Comparison of ENCODE assay signal across 18 cellular contexts in the genomic region with DNA sequence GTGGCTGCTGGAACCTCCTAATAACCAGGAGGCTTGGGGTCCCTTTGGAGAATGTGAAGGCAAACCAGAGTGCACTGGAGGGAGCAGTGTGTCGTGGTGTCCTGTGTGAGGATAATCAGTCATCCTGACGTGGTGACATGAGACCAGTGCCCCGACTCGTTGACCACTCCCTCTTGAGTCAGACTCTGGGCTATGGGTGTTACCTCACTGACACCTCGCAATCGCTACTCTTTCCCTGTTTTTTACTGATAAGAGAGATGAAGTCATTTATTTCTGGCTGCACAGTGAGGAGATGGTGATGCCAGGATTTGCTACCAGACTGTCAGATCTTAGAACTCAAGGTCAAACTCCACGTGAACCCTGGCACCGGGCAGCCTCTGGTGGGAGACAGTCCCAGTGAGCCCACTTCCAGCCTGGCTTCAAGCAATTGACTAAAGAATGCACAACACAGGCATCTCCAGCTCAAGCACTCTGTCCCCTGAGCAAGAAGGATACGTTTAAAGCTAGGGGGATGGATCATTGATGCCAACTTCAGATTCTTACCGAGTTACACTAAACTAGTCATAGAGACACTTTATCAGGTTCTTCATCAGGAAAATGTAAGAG. TPM values are rescaled to one million over a fixed set of nuclear protein-coding genes. Genes with fewer than 3 reads are reported as not detected.
DNase-seq lines count a peak whose midpoint lies in the region; ATAC-seq and TF ChIP-seq lines count a peak whose summit lies in the region.
"Had no signal": no experiment of that assay in that cellular context is flagged by ENCODE, and none has a peak within 500 bp of the region (broad histone marks: within the 10 kb centered on the region; RNA-seq: fewer than 3 reads in every experiment).

No MANE protein-coding gene starts in this region.

- H3K4me2 ChIP-seq in GM23338, result no peak overlapping the region

- H3F3A ChIP-seq in GM23338 (replicated peaks; ENCODE audit: low read depth), result no peaks in the 10 kb centered on the region

- TF ChIP-seq POLR2A in breast epithelium (IDR thresholded peaks at IDR 0.05) (no peak), transverse colon (IDR thresholded peaks at IDR 0.05) (no peak)

- H3K27ac Mint-ChIP-seq in MCF 10A (ENCODE audit: low read depth, unreplicated experiment) (no peak overlapping the region), GM23338 (no peak overlapping the region)

- in situ Hi-C loops in transverse colon (cut with MboI; ENCODE audit: low pct_ligation_motif_present in 1 of 4, low pct_unique_long_range_greater_than_20kb in 1 of 4, low sequenced_read_pairs in 3 of 4), result no loop called here

- TF ChIP-seq EP300 in transverse colon (IDR thresholded peaks at IDR 0.05; ENCODE audit: low read depth), result no peak

- ATAC-seq in GM23338, result no peak

- no peak overlapping the region for H3K4me3 Mint-ChIP-seq in MCF 10A (ENCODE audit: unreplicated experiment)
- no peak overlapping the region for H3K4me3 Mint-ChIP-seq in GM23338

- TF ChIP-seq CTCF in MCF 10A (IDR thresholded peaks at IDR 0.05; ENCODE audit: unreplicated experiment) (no peak), breast epithelium (IDR thresholded peaks at IDR 0.05) (no peak), colonic mucosa (IDR thresholded peaks at IDR 0.05) (no peak), transverse colon (IDR thresholded peaks at IDR 0.05) (no peak), GM23338 (conservative IDR thresholded peaks at IDR 0.05; ENCODE audit: low read depth in 2 of 2) (no peak)

- peaks cover 48% of the 10 kb centered on the region for H3K27me3 Mint-ChIP-seq in MCF 10A (ENCODE audit: insufficient read depth, unreplicated experiment)
- H3K27me3 Mint-ChIP-seq in GM23338 (ENCODE audit: insufficient read depth, low read depth, poor library complexity), result peaks cover 7% of the 10 kb centered on the region

- H3K4me1 ChIP-seq in breast epithelium, result no peaks in the 10 kb centered on the region
- H3K4me1 ChIP-seq in colonic mucosa, result no peaks in the 10 kb centered on the region
- H3K4me1 ChIP-seq in transverse colon, result no peaks in the 10 kb centered on the region
- no peaks in the 10 kb centered on the region for H3K4me1 ChIP-seq in GM23338 (ENCODE audit: insufficient read depth)
- H3K4me1 ChIP-seq: prostate gland, SJCRH30, suprapubic skin had no signal

- H2AFZ ChIP-seq in GM23338, result no peak overlapping the region

- no peak overlapping the region for H3K27ac ChIP-seq in breast epithelium
- H3K27ac ChIP-seq in colonic mucosa, result no peak overlapping the region
- no peak overlapping the region for H3K27ac ChIP-seq in transverse colon
- H3K27ac ChIP-seq in GM23338 (ENCODE audit: low read depth), result no peak overlapping the region
- H3K27ac ChIP-seq: prostate gland, SJCRH30, suprapubic skin had no signal

- H3K79me2 ChIP-seq in GM23338 (replicated peaks; ENCODE audit: insufficient read depth), result no peaks in the 10 kb centered on the region

- H3K36me3 ChIP-seq in breast epithelium (no peaks in the 10 kb centered on the region), colonic mucosa (no peaks in the 10 kb centered on the region), transverse colon (no peaks in the 10 kb centered on the region), GM23338 (ENCODE audit: insufficient read depth) (no peaks in the 10 kb centered on the region)
- H3K36me3 ChIP-seq: prostate gland, SJCRH30, suprapubic skin had no signal

- CTCF ChIA-PET in MCF 10A (lab: Yijun Ruan, JAX), result interaction anchor here (0.7 kb wide), 1 partner anchor 288 kb away, joined by 3 read pairs; no protein-coding TSS in a partner anchor

- no peaks in the 10 kb centered on the region for H3K9me2 ChIP-seq in GM23338 (ENCODE audit: insufficient read depth)

- H3K9me3 Mint-ChIP-seq in MCF 10A (ENCODE audit: unreplicated experiment) (peaks cover 7% of the 10 kb centered on the region), GM23338 (peaks cover 27% of the 10 kb centered on the region)

- DNase-seq in MCF 10A (ENCODE audit: unreplicated experiment) (peak; percentile 16), breast epithelium (ENCODE audit: low spot score in 2 of 2) (no peak), RKO (ENCODE audit: low spot score) (peak; percentile 34), colonic mucosa (peak; percentile 67), transverse colon (peak; percentile 47), GM23338 (ENCODE audit: low spot score) (no peak), AG20443 (ENCODE audit: low spot score) (no peak)
- no peak for DNase-seq in stimulated activated naive CD4-positive, alpha-beta T cell (lab: John Stamatoyannopoulos, UW)
- DNase-seq: AML-193, H7, KG1, NCI-H2029, NCI-H774, SJCRH30 had no signal

- 59% methylated on average over 10 of the region's 10 CpGs; no CpG with 5 or more reads in 1 of the 2 donors for WGBS in transverse colon (ENCODE audit: low coverage in 1 of 2), 2 donors

- H3K36me3 Mint-ChIP-seq in MCF 10A (ENCODE audit: insufficient read depth, unreplicated experiment), result peaks cover 5% of the 10 kb centered on the region
- H3K36me3 Mint-ChIP-seq in GM23338 (ENCODE audit: low read depth), result no peaks in the 10 kb centered on the region

- H3K9me3 ChIP-seq in breast epithelium (peaks cover 0 to 9% of the 10 kb centered on the region in 2 donors), colonic mucosa (peaks cover 3% of the 10 kb centered on the region), transverse colon (no peaks in the 10 kb centered on the region)
- H3K9me3 ChIP-seq: prostate gland had no signal

- POLR2A ChIA-PET in MCF 10A (lab: Yijun Ruan, JAX), result interaction anchor here (0.6 kb wide), 1 partner anchor 232 kb away, joined by 5 read pairs; no protein-coding TSS in a partner anchor

- no peaks in the 10 kb centered on the region for H4K20me1 ChIP-seq in GM23338 (replicated peaks; ENCODE audit: insufficient read depth)

- H3K9ac ChIP-seq in colonic mucosa (ENCODE audit: low read depth in 2 of 2, low read length in 2 of 2), result no peak overlapping the region

- BruUV-seq in MCF 10A (replicated peaks; lab: Mats Ljungman, UMichigan), result no TSS peak

- H3K4me1 Mint-ChIP-seq in MCF 10A (ENCODE audit: insufficient read depth, unreplicated experiment) (peaks cover 6% of the 10 kb centered on the region), GM23338 (no peaks in the 10 kb centered on the region)

- H3K27me3 ChIP-seq in breast epithelium (peaks cover 3 to 6% of the 10 kb centered on the region in 2 donors), colonic mucosa (no peaks in the 10 kb centered on the region), transverse colon (no peaks in the 10 kb centered on the region), GM23338 (ENCODE audit: insufficient read depth) (no peaks in the 10 kb centered on the region)
- H3K27me3 ChIP-seq: SJCRH30 had no signal

- H3K4me3 ChIP-seq in breast epithelium (no peak overlapping the region), colonic mucosa (no peak overlapping the region), transverse colon (no peak overlapping the region), GM23338 (no peak overlapping the region)
- H3K4me3 ChIP-seq: prostate gland, SJCRH30, suprapubic skin had no signal

- intact Hi-C loops in MCF 10A (cut with micrococcal nuclease), result no loop called here
- intact Hi-C loops in breast epithelium (cut with DNase I; ENCODE audit: low total_unique reads), result loop anchor here (5.0 kb wide), 1 partner anchor 447 kb away; no protein-coding TSS in a partner anchor
- intact Hi-C loops in colonic mucosa (cut with DNase I), result no loop called here
- intact Hi-C loops in transverse colon (cut with DNase I; ENCODE audit: low total_unique reads), result no loop called here

TF ChIP-seq in GM23338, 12 proteins besides CTCF, POLR2A, EP300 and RAD21:
- no peak for TF ChIP-seq ZNF114 (CRISPR knock-in tag; IDR thresholded peaks at IDR 0.05)

RNA-seq across cellular contexts. Expression of gene UBASH3A, which starts 30.3 kb away (rescaled TPM):
- total RNA-seq in MCF 10A (2022) (not detected in 2 replicates), breast epithelium (1 to 10 TPM in 1 of 3 donors, under 1 TPM in 2; 0.32 to 1.5 (median 0.66) TPM), colonic mucosa (1 to 10 TPM in 1 of 2 donors, under 1 TPM in 1; 0.93 to 1.5 TPM), transverse colon (1 to 10 TPM in 1 of 4 donors, under 1 TPM in 2, not detected in 1; 0.37 to 3.0 (median 0.82) TPM)
- total RNA-seq in GM23338 (2014; rRNA removed; shearing (Covaris generic)), result not detected in 2 replicates
- not detected in 2 replicates for polyA plus RNA-seq in GM23338 (2016; fragmentation: Nextera tagmentation; extraction: Ambion mirVana)
- total RNA-seq: chondrocyte, epithelial cell of proximal tubule, H7, SJCRH30 had no signal

RNA-seq across cellular contexts. Expression of gene TMPRSS3, which starts 38.2 kb away (rescaled TPM):
- 2.0 and 2.4 TPM in 2 replicates for total RNA-seq in MCF 10A (2022)
- total RNA-seq in breast epithelium, result 10 to 100 TPM in 1 of 3 donors, 1 to 10 TPM in 1, not detected in 1; 9.2 to 27.2 TPM
- 1 to 10 TPM in 1 of 2 donors, under 1 TPM in 1; 0.82 to 1.2 TPM for total RNA-seq in colonic mucosa
- 1 to 10 TPM in 1 of 4 donors, under 1 TPM in 1, not detected in 2; 0.68 to 1.3 TPM for total RNA-seq in transverse colon
- 0.17 TPM in 1 of 2 replicates, not detected in the other for total RNA-seq in GM23338 (2014; rRNA removed; shearing (Covaris generic))
- polyA plus RNA-seq in GM23338 (2016; fragmentation: Nextera tagmentation; extraction: Ambion mirVana), result not detected in 2 replicates
- total RNA-seq: chondrocyte, H7, SJCRH30 had no signal

Comparison
In these comparisons a context has a peak if more than half of its experiments do, and no peak if none do; other contexts are left out.
1. DNase-seq: peak in MCF 10A (single experiment), RKO (single experiment), colonic mucosa (single experiment) and transverse colon (single experiment); none in breast epithelium (0 of 2), stimulated activated naive CD4-positive, alpha-beta T cell (0 of 6), GM23338 (single experiment) and AG20443 (single experiment).